Comparison of ENCODE assay signal across 24 cellular contexts in the genomic region with DNA sequence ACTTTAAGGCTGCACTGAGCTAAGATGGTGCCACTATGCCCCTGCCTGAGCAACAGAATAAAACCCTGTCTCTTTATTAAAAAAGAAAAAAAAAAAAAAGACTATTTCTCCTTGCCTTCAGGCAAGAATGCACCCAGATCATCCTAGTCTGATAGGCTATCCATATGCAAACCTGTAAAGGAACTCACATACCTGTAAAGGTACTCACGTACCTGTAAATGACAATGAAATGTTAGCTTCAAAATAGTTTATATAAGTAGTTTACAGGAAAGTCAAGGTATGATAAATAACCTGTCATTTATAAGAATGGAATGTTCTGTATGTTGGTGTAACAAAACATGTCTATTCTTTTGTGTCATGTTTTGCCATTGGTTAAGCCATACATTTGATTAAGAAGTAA.
"Had no signal": no experiment of that assay in that cellular context is flagged by ENCODE, and none has a peak within 500 bp of the region (broad histone marks: within the 10 kb centered on the region; RNA-seq: fewer than 3 reads in every experiment).

No MANE protein-coding gene starts in this region.

- H3K4me1 ChIP-seq: esophagus muscularis mucosa, gastrocnemius medialis, heart right ventricle, left lung, lower lobe of right lung had no signal

- FAIRE-seq: colon, endothelial cell of umbilical vein, islet of Langerhans, keratinocyte had no signal

- H3K27ac ChIP-seq: coronary artery, dorsolateral prefrontal cortex, esophagus muscularis mucosa, gastrocnemius medialis, heart right ventricle, left lung, lower lobe of right lung had no signal

- DNase-seq: dermis blood vessel endothelial cell; dorsolateral prefrontal cortex; effector CD4-positive, alpha-beta T cell; effector memory CD4-positive, alpha-beta T cell; foreskin melanocyte; gastrocnemius medialis; glutamatergic neuron; head of caudate nucleus; heart right ventricle; hippocampal formation; left cardiac atrium; left lung; left ventricle myocardium superior; lower lobe of right lung; mesenchymal stem cell; mucosa of descending colon; naive B cell; naive thymus-derived CD8-positive, alpha-beta T cell had no signal

- H3K27me3 ChIP-seq: dorsolateral prefrontal cortex, esophagus muscularis mucosa, gastrocnemius medialis, heart right ventricle, left lung had no signal

- ATAC-seq: gastrocnemius medialis; heart right ventricle; left cardiac atrium; left lung; left ventricle myocardium superior; lower lobe of right lung; mucosa of descending colon; naive thymus-derived CD8-positive, alpha-beta T cell had no signal

- H3K4me3 ChIP-seq: coronary artery, dorsolateral prefrontal cortex, esophagus muscularis mucosa, gastrocnemius medialis, heart right ventricle, left lung, lower lobe of right lung, mucosa of descending colon had no signal
